ENCODE assay signal across 8 cellular contexts in the genomic region with DNA sequence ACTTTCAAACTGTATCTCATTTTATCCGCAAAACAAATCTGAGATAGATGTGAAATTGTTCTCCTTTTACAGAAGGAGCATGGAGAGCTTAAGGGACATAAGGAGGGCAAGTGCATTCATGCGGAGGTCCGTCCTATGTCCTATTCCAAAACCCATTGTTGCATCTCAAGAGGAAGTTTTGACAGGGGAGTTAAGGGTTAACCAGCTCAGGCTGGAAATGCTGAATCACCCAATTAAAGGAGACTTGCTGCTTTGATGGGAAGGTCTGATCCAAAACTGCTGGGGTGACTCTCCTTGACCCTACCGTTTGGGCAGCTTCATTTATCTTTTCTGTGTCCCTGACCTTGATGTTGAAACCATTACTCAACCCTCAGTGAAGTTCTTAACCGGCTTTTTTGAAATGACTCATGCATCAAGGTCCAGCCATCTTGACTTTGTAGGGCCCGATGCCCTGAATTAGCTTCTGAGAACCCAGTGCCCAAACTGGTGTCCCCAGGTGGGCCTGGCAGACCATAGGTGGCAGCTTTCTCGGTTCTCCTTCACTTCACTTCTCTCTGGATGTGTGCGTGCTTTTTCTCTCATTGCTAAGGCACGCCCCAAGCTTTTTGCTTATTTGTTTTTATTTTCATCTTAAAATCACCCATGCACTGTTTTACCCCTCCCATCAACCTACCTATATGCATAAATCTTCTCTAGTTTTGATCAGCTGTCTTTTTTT. TPM values are rescaled to one million over a fixed set of nuclear protein-coding genes. Genes with fewer than 3 reads are reported as not detected.
DNase-seq lines count a peak whose midpoint lies in the region; ATAC-seq and TF ChIP-seq lines count a peak whose summit lies in the region.

No MANE protein-coding gene starts in this region.

- H3K4me3 ChIP-seq in sigmoid colon = no peak overlapping the region

- TF ChIP-seq POLR2A in sigmoid colon (IDR thresholded peaks at IDR 0.05) = no peak

- intact Hi-C loops in sigmoid colon (cut with DNase I) = no loop called here

- 58 to 67% methylated on average over 9 of the region's 9 CpGs for WGBS in sigmoid colon, 2 donors

- DNase-seq in SK-MEL-5 (ENCODE audit: low read depth, low spot score) = peak; percentile 11
- peak; percentile 55 for DNase-seq in iPS-NIHi11 (ENCODE audit: low spot score)
- no peak for DNase-seq in NCI-H187 (lab: John Stamatoyannopoulos, UW)
- DNase-seq in sigmoid colon = no peak
- no peak for DNase-seq in DMS79 (lab: John Stamatoyannopoulos, UW)

- TF ChIP-seq CTCF in sigmoid colon (IDR thresholded peaks at IDR 0.05) = no peak

- peaks cover 0 to 20% (median 9%) of the 10 kb centered on the region in 4 donors for H3K4me1 ChIP-seq in sigmoid colon

- no peak for TF ChIP-seq EP300 in sigmoid colon (IDR thresholded peaks at IDR 0.05)

- peak; percentile 81 for ATAC-seq in GM18508 (IDR thresholded peaks at IDR 0.05; ENCODE audit: insufficient read depth, unreplicated experiment)
- ATAC-seq in HG03025 (IDR thresholded peaks at IDR 0.05; ENCODE audit: low FRiP score, unreplicated experiment) = peak; percentile 76
- no peak for ATAC-seq in activated CD4-positive, CD25-positive, alpha-beta regulatory T cell treated with anti-CD3 and anti-CD28 coated beads, Interleukin-2, amount 50 U/mL, for 24 hours

- H3K27me3 ChIP-seq in sigmoid colon = no peaks in the 10 kb centered on the region

- H3K27ac ChIP-seq in sigmoid colon = peak overlapping the region in 2 of 4 donors; percentile 5 to 39

- peaks cover 0 to 3% (median 0%) of the 10 kb centered on the region in 4 donors for H3K9me3 ChIP-seq in sigmoid colon

- H3K36me3 ChIP-seq in sigmoid colon = no peaks in the 10 kb centered on the region

- in situ Hi-C loops in SK-MEL-5 (cut with HindIII; ENCODE audit: low pct_unique_long_range_greater_than_20kb, low sequenced_read_pairs) = no loop called here

RNA-seq across cellular contexts. Expression of gene TXNDC2, which starts 15.9 kb away (rescaled TPM):
- not detected in 2 replicates for total RNA-seq in SK-MEL-5 (2014; rRNA removed; shearing (Covaris generic))
- polyA plus RNA-seq in SK-MEL-5 (2015; cell fraction: cytosol; rRNA removed) = not detected in 2 replicates
- not detected in 2 replicates for polyA plus RNA-seq in SK-MEL-5 (2015; cell fraction: nucleus; rRNA removed)
- total RNA-seq in sigmoid colon = not detected
- polyA plus RNA-seq in sigmoid colon = under 1 TPM in 1 of 3 donors, not detected in 2; 0.04 TPM

RNA-seq across cellular contexts. Expression of gene VAPA, which starts 43.9 kb away (rescaled TPM):
- total RNA-seq in SK-MEL-5 (2014; rRNA removed; shearing (Covaris generic)) = 329 and 333 TPM in 2 replicates
- polyA plus RNA-seq in SK-MEL-5 (2015; cell fraction: cytosol; rRNA removed) = 186 and 227 TPM in 2 replicates
- 53.8 and 54.1 TPM in 2 replicates for polyA plus RNA-seq in SK-MEL-5 (2015; cell fraction: nucleus; rRNA removed)
- 100 to 1,000 TPM; 252 to 336 (median 291) TPM for total RNA-seq in sigmoid colon
- polyA plus RNA-seq in sigmoid colon = 100 to 1,000 TPM; 181 to 297 (median 233) TPM

Comparison
In these comparisons a context has a peak if more than half of its experiments do, and no peak if none do; other contexts are left out.
1. ATAC-seq: peak in GM18508 (single experiment) and HG03025 (single experiment); none in activated CD4-positive, CD25-positive, alpha-beta regulatory T cell treated with anti-CD3 and anti-CD28 coated beads, Interleukin-2, amount 50 U/mL, for 24 hours (0 of 2).
2. DNase-seq: peak in SK-MEL-5 (single experiment) and iPS-NIHi11 (single experiment); none in NCI-H187 (0 of 2), sigmoid colon (single experiment) and DMS79 (single experiment).